15 cellular contexts compared by ENCODE assay signal in the genomic region with DNA sequence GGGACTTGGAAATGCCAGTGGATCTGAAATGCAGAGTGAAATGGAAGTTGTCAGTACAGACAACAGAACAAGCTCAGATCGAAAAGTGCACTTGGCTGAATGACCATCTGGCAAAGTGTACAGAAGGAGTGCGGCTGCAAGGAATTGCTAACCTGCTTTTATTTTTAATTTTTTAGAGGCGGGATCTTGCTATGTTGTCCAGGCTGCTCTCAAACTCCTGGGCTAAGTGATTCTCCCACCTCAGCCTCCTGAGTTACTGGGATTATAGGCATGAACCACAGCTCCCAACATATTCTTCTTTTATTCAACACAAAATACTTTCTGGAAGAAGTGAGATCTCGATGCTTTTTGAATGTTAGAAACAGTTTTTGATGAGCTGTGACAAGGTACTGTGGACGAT. TPM values are rescaled to one million over a fixed set of nuclear protein-coding genes. Genes with fewer than 3 reads are reported as not detected.
DNase-seq lines count a peak whose midpoint lies in the region; ATAC-seq, FAIRE-seq and TF ChIP-seq lines count a peak whose summit lies in the region.
"Had no signal": no experiment of that assay in that cellular context is flagged by ENCODE, and none has a peak within 500 bp of the region (broad histone marks: within the 10 kb centered on the region; RNA-seq: fewer than 3 reads in every experiment).

No MANE protein-coding gene starts in this region.

- peaks cover 45% of the 10 kb centered on the region for H3K4me1 Mint-ChIP-seq in CD4-positive, alpha-beta T cell (ENCODE audit: low read depth)
- H3K4me1 Mint-ChIP-seq in Caco-2 (ENCODE audit: low read depth, unreplicated experiment) = peaks cover 12% of the 10 kb centered on the region

- peak overlapping the region; percentile 37 for H3K4me3 Mint-ChIP-seq in CD4-positive, alpha-beta T cell
- H3K4me3 Mint-ChIP-seq in Caco-2 (ENCODE audit: unreplicated experiment) = peak overlapping the region; percentile 13

- no peak for TF ChIP-seq POLR2A in endothelial cell of umbilical vein (IDR thresholded peaks at IDR 0.05; ENCODE audit: low read depth, low read length)

- TF ChIP-seq CTCF in CD4-positive, alpha-beta T cell (IDR thresholded peaks at IDR 0.05) = no peak
- TF ChIP-seq CTCF in Caco-2 (IDR thresholded peaks at IDR 0.05; ENCODE audit: insufficient read depth in 1 of 2, low read depth in 1 of 2, low read length in 1 of 2, severe bottlenecking in 1 of 2, unreplicated experiment in 1 of 2) = no peak
- TF ChIP-seq CTCF in PC-9 (conservative IDR thresholded peaks at IDR 0.05) = no peak
- no peak for TF ChIP-seq CTCF in endothelial cell of umbilical vein (IDR thresholded peaks at IDR 0.05; ENCODE audit: extremely low read depth in 1 of 2, insufficient read depth in 1 of 2, low read depth in 1 of 2, low read length in 2 of 2)

- H3K9me3 Mint-ChIP-seq in CD4-positive, alpha-beta T cell = no peaks in the 10 kb centered on the region
- H3K9me3 Mint-ChIP-seq in Caco-2 (ENCODE audit: unreplicated experiment) = no peaks in the 10 kb centered on the region
- H3K9me3 Mint-ChIP-seq: CD8-positive, alpha-beta memory T cell had no signal

- dilution Hi-C loops in endothelial cell of umbilical vein (cut with MboI; ENCODE audit: extremely low pct_ligation_motif_present, low sequenced_read_pairs) = no loop called here

- BruUV-seq in Caco-2 (replicated peaks; lab: Mats Ljungman, UMichigan) = no TSS peak
- no TSS peak for BruUV-seq in PC-9 (replicated peaks; lab: Mats Ljungman, UMichigan)
- no TSS peak for BruUV-seq in endothelial cell of umbilical vein (replicated peaks; lab: Mats Ljungman, UMichigan)

- H3K9me3 ChIP-seq in CD4-positive, alpha-beta T cell (ENCODE audit: control insufficient read depth, low read length) = no peaks in the 10 kb centered on the region
- no peaks in the 10 kb centered on the region; the same call in 1 of the 2 replicates for H3K9me3 ChIP-seq in Caco-2
- no peaks in the 10 kb centered on the region for H3K9me3 ChIP-seq in PC-9 (ENCODE audit: insufficient read depth, low read depth)
- H3K9me3 ChIP-seq in endothelial cell of umbilical vein (replicated peaks; ENCODE audit: control insufficient read depth, insufficient read depth, low read length) = no peaks in the 10 kb centered on the region
- no peaks in the 10 kb centered on the region for H3K9me3 ChIP-seq in HAP-1

- H3K9me2 ChIP-seq in PC-9 (ENCODE audit: insufficient read depth) = no peaks in the 10 kb centered on the region

- peak; percentile 42 for FAIRE-seq in endothelial cell of umbilical vein (lab: Jason Lieb, UNC)

- H3K4me2 ChIP-seq in PC-9 = peak overlapping the region; percentile 47; the same call in 1 of the 2 replicates
- H3K4me2 ChIP-seq in endothelial cell of umbilical vein (ENCODE audit: insufficient read depth, low read length) = no peak overlapping the region

- intact Hi-C loops in CD4-positive, alpha-beta T cell (cut with DNase I, micrococcal nuclease) = no loop called here
- intact Hi-C loops in Caco-2 (cut with micrococcal nuclease; ENCODE audit: unreplicated experiment) (no loop called here), PC-9 (cut with micrococcal nuclease; ENCODE audit: unreplicated experiment) (no loop called here), endothelial cell of umbilical vein (cut with micrococcal nuclease) (no loop called here)

- no peaks in the 10 kb centered on the region for H3K27me3 ChIP-seq in CD4-positive, alpha-beta T cell (ENCODE audit: control insufficient read depth, insufficient read depth, low read length)
- H3K27me3 ChIP-seq in Caco-2 (replicated peaks; ENCODE audit: control insufficient read depth, insufficient read depth, low read length) (no peaks in the 10 kb centered on the region), PC-9 (ENCODE audit: insufficient read depth, low read depth) (no peaks in the 10 kb centered on the region), endothelial cell of umbilical vein (ENCODE audit: control insufficient read depth in 2 of 2, insufficient read depth in 2 of 2, low read length in 2 of 2) (no peaks in the 10 kb centered on the region), HAP-1 (ENCODE audit: low read depth) (no peaks in the 10 kb centered on the region)

- CTCF ChIA-PET in CD4-positive, alpha-beta T cell (lab: Charles Lee) = no interaction called here
- CTCF ChIA-PET in Caco-2 (lab: Charles Lee) = no interaction called here
- CTCF ChIA-PET in PC-9 (lab: Charles Lee) = no interaction called here
- CTCF ChIA-PET in endothelial cell of umbilical vein (lab: Charles Lee) = interaction anchor here (1.3 kb wide), 1 partner anchor 12 kb away, joined by 4 read pairs; no protein-coding TSS in a partner anchor

- peaks cover 63% of the 10 kb centered on the region for H3F3A ChIP-seq in PC-9 (ENCODE audit: insufficient read depth, low read depth)

- peaks cover 79% of the 10 kb centered on the region for H3K36me3 Mint-ChIP-seq in CD4-positive, alpha-beta T cell (ENCODE audit: low read depth)
- peaks cover 84% of the 10 kb centered on the region for H3K36me3 Mint-ChIP-seq in Caco-2 (ENCODE audit: insufficient read depth, unreplicated experiment)

- H3K79me2 ChIP-seq in PC-9 (ENCODE audit: low read depth) (peaks cover 71% of the 10 kb centered on the region), endothelial cell of umbilical vein (ENCODE audit: control insufficient read depth, insufficient read depth, low read length) (peaks cover 64% of the 10 kb centered on the region)

- in situ Hi-C loops in HAP-1 (cut with MboI; ENCODE audit: low sequenced_read_pairs) = no loop called here

- H2AFZ ChIP-seq in PC-9 = no peak overlapping the region
- H2AFZ ChIP-seq in endothelial cell of umbilical vein (ENCODE audit: low read depth, low read length) = no peak overlapping the region

- no peak overlapping the region for H3K4me3 ChIP-seq in Caco-2 (ENCODE audit: low read depth, low read length)
- no peak overlapping the region for H3K4me3 ChIP-seq in PC-9
- H3K4me3 ChIP-seq in endothelial cell of umbilical vein (replicated peaks in 1 of 3; ENCODE audit: insufficient read depth in 1 of 3, low read depth in 1 of 3, low read length in 3 of 3) = no peak overlapping the region
- H3K4me3 ChIP-seq in HAP-1 = no peak overlapping the region

- no peaks in the 10 kb centered on the region for H3K27me3 Mint-ChIP-seq in CD4-positive, alpha-beta T cell
- no peaks in the 10 kb centered on the region for H3K27me3 Mint-ChIP-seq in Caco-2 (ENCODE audit: insufficient read depth, unreplicated experiment)
- H3K27me3 Mint-ChIP-seq: CD8-positive, alpha-beta memory T cell had no signal

- H3K9me1 ChIP-seq in endothelial cell of umbilical vein (replicated peaks; ENCODE audit: control insufficient read depth, extremely low read depth, insufficient read depth, low read length) = no peaks in the 10 kb centered on the region

- H4K20me1 ChIP-seq in PC-9 (ENCODE audit: insufficient read depth) (peaks cover 59% of the 10 kb centered on the region), endothelial cell of umbilical vein (replicated peaks; ENCODE audit: control insufficient read depth, extremely low read depth, insufficient read depth, low read length) (peaks cover 3% of the 10 kb centered on the region)

- peaks cover 5% of the 10 kb centered on the region; the same call in 1 of the 2 replicates for H3K4me1 ChIP-seq in Caco-2
- peaks cover 67% of the 10 kb centered on the region for H3K4me1 ChIP-seq in PC-9 (replicated peaks; ENCODE audit: insufficient read depth)
- H3K4me1 ChIP-seq in endothelial cell of umbilical vein (ENCODE audit: control insufficient read depth, extremely low read depth, insufficient read depth, low read length) = peaks cover 21% of the 10 kb centered on the region
- H3K4me1 ChIP-seq in HAP-1 = peaks cover 14% of the 10 kb centered on the region

- ATAC-seq in CD4-positive, alpha-beta T cell (ENCODE audit: poor library complexity) = no peak
- no peak for ATAC-seq in GM21717 (IDR thresholded peaks at IDR 0.05; ENCODE audit: unreplicated experiment)

- no peak for DNase-seq in CD4-positive, alpha-beta T cell
- no peak for DNase-seq in Caco-2
- DNase-seq in PC-9 = no peak
- DNase-seq in endothelial cell of umbilical vein (ENCODE audit: low read depth, low spot score) = no peak
- no peak for DNase-seq in ecto neural progenitor cell (ENCODE audit: low spot score)
- no peak for DNase-seq in HAP-1 (ENCODE audit: low spot score in 2 of 2)
- DNase-seq: CD8-positive, alpha-beta memory T cell; EL; NCI-H1048; NCI-H146; NCI-H226; NCI-H526; NK-92 treated with Interleukin-12 subunit alpha and Interleukin-12 subunit beta, amount 100 ng/mL, for 24 hours; OCI-M1 had no signal

- H3K9ac ChIP-seq in endothelial cell of umbilical vein (replicated peaks; ENCODE audit: extremely low read depth, insufficient read depth, low read length) = no peak overlapping the region

- POLR2A ChIA-PET in CD4-positive, alpha-beta T cell (lab: Charles Lee) = no interaction called here
- POLR2A ChIA-PET in Caco-2 (lab: Charles Lee) (no interaction called here), PC-9 (lab: Charles Lee; ENCODE audit: unreplicated experiment) (no interaction called here), endothelial cell of umbilical vein (lab: Charles Lee) (no interaction called here)

- no peak overlapping the region for H3K27ac Mint-ChIP-seq in CD4-positive, alpha-beta T cell
- H3K27ac Mint-ChIP-seq in Caco-2 (ENCODE audit: unreplicated experiment) = peak overlapping the region; percentile 33

- no peak overlapping the region for H3K27ac ChIP-seq in CD4-positive, alpha-beta T cell (ENCODE audit: low read depth, low read length)
- H3K27ac ChIP-seq in PC-9 (no peak overlapping the region; the same call in 1 of the 2 replicates), endothelial cell of umbilical vein (ENCODE audit: insufficient read depth, low read depth, low read length) (no peak overlapping the region)

- H3K36me3 ChIP-seq in Caco-2 (ENCODE audit: control insufficient read depth, insufficient read depth, low read length) (peaks cover 21% of the 10 kb centered on the region), PC-9 (ENCODE audit: low read depth) (peaks cover 62% of the 10 kb centered on the region), endothelial cell of umbilical vein (ENCODE audit: control insufficient read depth in 2 of 2, extremely low read depth in 1 of 2, insufficient read depth in 2 of 2, low read length in 2 of 2) (peaks cover 45 to 54% of the 10 kb centered on the region in 2 experiments), HAP-1 (replicated peaks) (peaks cover 77% of the 10 kb centered on the region)

RNA-seq across cellular contexts. Expression of a gene that starts 3.6 kb away (rescaled TPM):
- total RNA-seq in CD4-positive, alpha-beta T cell = 10 to 100 TPM; 45.1 to 51.5 TPM
- total RNA-seq in Caco-2 (2022) = 324 and 336 TPM in 2 replicates
- 72.9 and 102 TPM in 2 replicates for total RNA-seq in PC-9 (2021)
- 179 and 183 TPM in 2 replicates for total RNA-seq in endothelial cell of umbilical vein
- 88.3 and 93.9 TPM in 2 replicates for polyA plus RNA-seq in endothelial cell of umbilical vein
- 114 and 124 TPM in 2 replicates for polyA plus RNA-seq in endothelial cell of umbilical vein (2011; cell fraction: cytosol; rRNA removed)
- 80.0 and 87.0 TPM in 2 replicates for polyA plus RNA-seq in endothelial cell of umbilical vein (2011; cell fraction: nucleus; rRNA removed)
- polyA plus RNA-seq in endothelial cell of umbilical vein (2012) = 205 and 230 TPM in 2 replicates
- 137 and 138 TPM in 2 replicates for polyA minus RNA-seq in endothelial cell of umbilical vein
- polyA minus RNA-seq in endothelial cell of umbilical vein (2011; cell fraction: cytosol; rRNA and poly(A)+ RNA removed) = 76.6 TPM
- 55.9 and 75.2 TPM in 2 replicates for polyA minus RNA-seq in endothelial cell of umbilical vein (2011; cell fraction: nucleus; rRNA and poly(A)+ RNA removed)

RNA-seq across cellular contexts. Expression of a gene that starts 20.7 kb away (rescaled TPM):
- total RNA-seq in CD4-positive, alpha-beta T cell = under 1 TPM; 0.36 to 0.92 TPM
- 43.5 and 48.5 TPM in 2 replicates for total RNA-seq in Caco-2 (2022)
- 18.2 and 21.0 TPM in 2 replicates for total RNA-seq in PC-9 (2021)
- 7.3 and 9.1 TPM in 2 replicates for total RNA-seq in endothelial cell of umbilical vein
- 4.3 and 5.6 TPM in 2 replicates for polyA plus RNA-seq in endothelial cell of umbilical vein
- polyA plus RNA-seq in endothelial cell of umbilical vein (2011; cell fraction: cytosol; rRNA removed) = 5.1 and 5.2 TPM in 2 replicates
- polyA plus RNA-seq in endothelial cell of umbilical vein (2011; cell fraction: nucleus; rRNA removed) = 40.0 and 52.1 TPM in 2 replicates
- 4.0 and 7.1 TPM in 2 replicates for polyA plus RNA-seq in endothelial cell of umbilical vein (2012)
- 4.2 and 4.4 TPM in 2 replicates for polyA minus RNA-seq in endothelial cell of umbilical vein
- 9.7 TPM for polyA minus RNA-seq in endothelial cell of umbilical vein (2011; cell fraction: cytosol; rRNA and poly(A)+ RNA removed)
- 5.5 and 8.1 TPM in 2 replicates for polyA minus RNA-seq in endothelial cell of umbilical vein (2011; cell fraction: nucleus; rRNA and poly(A)+ RNA removed)

RNA-seq across cellular contexts. Expression of a gene that starts 20.7 kb away (rescaled TPM):
- 10 to 100 TPM; 13.7 to 14.8 TPM for total RNA-seq in CD4-positive, alpha-beta T cell
- total RNA-seq in Caco-2 (2022) = 196 and 203 TPM in 2 replicates
- total RNA-seq in PC-9 (2021) = 42.6 and 48.3 TPM in 2 replicates
- 72.2 and 76.2 TPM in 2 replicates for total RNA-seq in endothelial cell of umbilical vein
- 119 and 158 TPM in 2 replicates for polyA plus RNA-seq in endothelial cell of umbilical vein
- 157 and 205 TPM in 2 replicates for polyA plus RNA-seq in endothelial cell of umbilical vein (2011; cell fraction: cytosol; rRNA removed)
- polyA plus RNA-seq in endothelial cell of umbilical vein (2011; cell fraction: nucleus; rRNA removed) = 89.7 and 95.0 TPM in 2 replicates
- 105 and 106 TPM in 2 replicates for polyA plus RNA-seq in endothelial cell of umbilical vein (2012)
- polyA minus RNA-seq in endothelial cell of umbilical vein = 59.8 and 61.6 TPM in 2 replicates
- 41.8 TPM for polyA minus RNA-seq in endothelial cell of umbilical vein (2011; cell fraction: cytosol; rRNA and poly(A)+ RNA removed)
- polyA minus RNA-seq in endothelial cell of umbilical vein (2011; cell fraction: nucleus; rRNA and poly(A)+ RNA removed) = 34.1 and 37.2 TPM in 2 replicates

RNA-seq across cellular contexts. Expression of a gene that starts 32.3 kb away (rescaled TPM):
- 10 to 100 TPM; 11.9 to 13.9 TPM for total RNA-seq in CD4-positive, alpha-beta T cell
- total RNA-seq in Caco-2 (2022) = 135 and 161 TPM in 2 replicates
- 149 and 154 TPM in 2 replicates for total RNA-seq in PC-9 (2021)
- 24.6 and 37.2 TPM in 2 replicates for total RNA-seq in endothelial cell of umbilical vein
- 30.4 and 33.2 TPM in 2 replicates for polyA plus RNA-seq in endothelial cell of umbilical vein
- polyA plus RNA-seq in endothelial cell of umbilical vein (2011; cell fraction: cytosol; rRNA removed) = 20.7 and 22.6 TPM in 2 replicates
- polyA plus RNA-seq in endothelial cell of umbilical vein (2011; cell fraction: nucleus; rRNA removed) = 103 and 131 TPM in 2 replicates
- polyA plus RNA-seq in endothelial cell of umbilical vein (2012) = 38.4 and 55.1 TPM in 2 replicates
- 35.0 and 50.4 TPM in 2 replicates for polyA minus RNA-seq in endothelial cell of umbilical vein
- 16.9 TPM for polyA minus RNA-seq in endothelial cell of umbilical vein (2011; cell fraction: cytosol; rRNA and poly(A)+ RNA removed)
- 33.0 and 34.4 TPM in 2 replicates for polyA minus RNA-seq in endothelial cell of umbilical vein (2011; cell fraction: nucleus; rRNA and poly(A)+ RNA removed)

RNA-seq across cellular contexts. Expression of a gene that starts 47.8 kb away (rescaled TPM):
- total RNA-seq in CD4-positive, alpha-beta T cell = 10 to 100 TPM; 11.0 to 12.2 TPM
- total RNA-seq in Caco-2 (2022) (72.9 and 75.8 TPM in 2 replicates), PC-9 (2021) (34.0 and 37.5 TPM in 2 replicates), endothelial cell of umbilical vein (26.6 and 29.9 TPM in 2 replicates)
- 19.1 and 24.0 TPM in 2 replicates for polyA plus RNA-seq in endothelial cell of umbilical vein
- polyA plus RNA-seq in endothelial cell of umbilical vein (2011; cell fraction: cytosol; rRNA removed) = 9.4 and 12.5 TPM in 2 replicates
- polyA plus RNA-seq in endothelial cell of umbilical vein (2011; cell fraction: nucleus; rRNA removed) = 16.4 and 19.0 TPM in 2 replicates
- polyA plus RNA-seq in endothelial cell of umbilical vein (2012) = 19.2 and 22.9 TPM in 2 replicates
- polyA minus RNA-seq in endothelial cell of umbilical vein = 23.4 and 29.9 TPM in 2 replicates
- 16.8 TPM for polyA minus RNA-seq in endothelial cell of umbilical vein (2011; cell fraction: cytosol; rRNA and poly(A)+ RNA removed)
- polyA minus RNA-seq in endothelial cell of umbilical vein (2011; cell fraction: nucleus; rRNA and poly(A)+ RNA removed) = 9.5 and 11.6 TPM in 2 replicates
